Comparison of ENCODE assay signal across 8 cellular contexts in the genomic region with DNA sequence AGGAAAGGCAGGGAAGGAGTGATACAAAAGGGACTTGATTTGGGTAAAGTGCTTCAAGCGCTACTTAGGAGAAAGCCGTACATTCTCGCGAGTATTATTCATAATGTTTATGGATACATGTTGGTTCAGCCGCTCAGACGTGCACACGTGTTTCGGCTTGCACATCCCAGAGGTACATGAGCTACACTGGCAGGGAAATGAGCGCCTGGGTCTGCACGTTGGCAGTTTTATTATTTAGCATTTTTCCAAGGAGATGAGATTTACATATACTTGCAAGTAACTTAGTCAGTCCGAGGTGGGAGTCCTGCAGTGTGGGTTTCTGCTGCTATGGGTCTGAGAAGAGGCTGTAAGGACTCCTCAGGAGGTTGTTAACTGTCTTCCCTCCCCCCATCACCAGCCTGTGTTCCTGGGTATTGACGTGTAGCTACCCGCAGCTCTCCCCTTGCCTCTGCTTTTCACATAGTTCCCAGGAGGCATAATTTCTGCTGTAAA. TPM values are rescaled to one million over a fixed set of nuclear protein-coding genes. Genes with fewer than 3 reads are reported as not detected.
DNase-seq lines count a peak whose midpoint lies in the region; ATAC-seq and TF ChIP-seq lines count a peak whose summit lies in the region.

No MANE protein-coding gene starts in this region.

- H3K27ac ChIP-seq in mesendoderm (ENCODE audit: low read depth, low read length), result no peak overlapping the region
- peak overlapping the region; percentile 79 to 80 for H3K27ac ChIP-seq in uterus

- no peaks in the 10 kb centered on the region for H3K79me2 ChIP-seq in mesendoderm (ENCODE audit: control insufficient read depth, insufficient read depth, low read length)

- peak overlapping the region; percentile 15 for H3K23ac ChIP-seq in mesendoderm (ENCODE audit: low read length)

- no peak overlapping the region for H2BK5ac ChIP-seq in mesendoderm (ENCODE audit: low read length)

- peak overlapping the region; percentile 81 for H3K4me2 ChIP-seq in mesendoderm (ENCODE audit: low read length)

- H3K36me3 Mint-ChIP-seq in MCF 10A (ENCODE audit: insufficient read depth, unreplicated experiment), result no peaks in the 10 kb centered on the region

- no peaks in the 10 kb centered on the region for H3K9me3 Mint-ChIP-seq in MCF 10A (ENCODE audit: unreplicated experiment)

- no peak overlapping the region for H3K18ac ChIP-seq in mesendoderm (ENCODE audit: low read length)

- H2BK15ac ChIP-seq in mesendoderm (replicated peaks; ENCODE audit: low read depth), result no peak overlapping the region

- TSS peak; percentile 41 for BruUV-seq in MCF 10A (replicated peaks; lab: Mats Ljungman, UMichigan)

- H3K4me1 ChIP-seq in mesendoderm (ENCODE audit: control insufficient read depth, low read depth, low read length) (peaks cover 3% of the 10 kb centered on the region), uterus (peaks cover 0 to 5% of the 10 kb centered on the region in 2 donors)

- peaks cover 23% of the 10 kb centered on the region for H3K4me1 Mint-ChIP-seq in MCF 10A (ENCODE audit: insufficient read depth, unreplicated experiment)

- no peak overlapping the region for H4K8ac ChIP-seq in mesendoderm (ENCODE audit: low read depth, low read length)

- CTCF ChIA-PET in MCF 10A (lab: Yijun Ruan, JAX), result interaction anchor here (0.6 to 2.6 kb wide), 9 partner anchors 10 to 515 kb away, joined by 3 to 11 read pairs (median 3); no protein-coding TSS in a partner anchor

- H3K36me3 ChIP-seq in mesendoderm (ENCODE audit: control insufficient read depth, insufficient read depth, low read length) (no peaks in the 10 kb centered on the region), uterus (no peaks in the 10 kb centered on the region)

- H3K27me3 ChIP-seq in mesendoderm (ENCODE audit: insufficient read depth, low read length, poor library complexity) (no peaks in the 10 kb centered on the region), uterus (no peaks in the 10 kb centered on the region)

- H3K4me3 ChIP-seq in mesendoderm (ENCODE audit: low read length) (peak overlapping the region; percentile 9), uterus (peak overlapping the region; percentile 33 to 47)

- WGBS in mesendoderm (ENCODE audit: extremely low coverage, insufficient coverage, low lambda C conversion rate), result no CpG with 5 or more reads among the region's 13 CpGs

- peak overlapping the region; percentile 94 for H3K4me3 Mint-ChIP-seq in MCF 10A (ENCODE audit: unreplicated experiment)

- peak overlapping the region; percentile 57 for H3K9ac ChIP-seq in mesendoderm (ENCODE audit: low read length)

- DNase-seq in GM13976 (ENCODE audit: low spot score) (peak; percentile 38), NCI-H526 (lab: John Stamatoyannopoulos, UW) (peak; percentile 55 to 56), MCF 10A (ENCODE audit: unreplicated experiment) (peak; percentile 81), mesendoderm (no peak), uterus (no peak), NCI-H524 treated with DMSO at 0.1 percent for 48 hours (lab: John Stamatoyannopoulos, UW) (no peak)

- no peak for ATAC-seq in GM18505 (IDR thresholded peaks at IDR 0.05; ENCODE audit: unreplicated experiment)
- no peak for ATAC-seq in GM19463 (IDR thresholded peaks at IDR 0.05; ENCODE audit: unreplicated experiment)

- H3K4ac ChIP-seq in mesendoderm (ENCODE audit: low read depth, low read length), result no peak overlapping the region

- intact Hi-C loops in MCF 10A (cut with micrococcal nuclease) (no loop called here), uterus (cut with DNase I; ENCODE audit: low total_unique reads) (no loop called here)

- TF ChIP-seq CTCF in GM13976 (IDR thresholded peaks at IDR 0.05; ENCODE audit: borderline replicate concordance, control extremely low read depth, extremely low read depth, insufficient read depth, missing control alignments) (no peak), MCF 10A (IDR thresholded peaks at IDR 0.05; ENCODE audit: unreplicated experiment) (no peak), uterus (IDR thresholded peaks at IDR 0.05) (no peak)

- POLR2A ChIA-PET in MCF 10A (lab: Yijun Ruan, JAX), result interaction anchor here (0.7 to 3.8 kb wide), 24 partner anchors 9 to 1647 kb away, joined by 3 to 38 read pairs (median 4); a partner anchor contains a TSS

- no peak overlapping the region for H2AK5ac ChIP-seq in mesendoderm (ENCODE audit: low read length)

- peak overlapping the region; percentile 69 for H3K56ac ChIP-seq in mesendoderm (ENCODE audit: low read length)

- in situ Hi-C loops in GM13976 (cut with MboI; ENCODE audit: low sequenced_read_pairs, unreplicated experiment), result loop anchor here (10.0 kb wide), 1 partner anchor 112 kb away; no protein-coding TSS in a partner anchor

- H3K79me1 ChIP-seq in mesendoderm (ENCODE audit: low read length), result no peaks in the 10 kb centered on the region

- TF ChIP-seq POLR2A in uterus (IDR thresholded peaks at IDR 0.05), result no peak
- no peak for TF ChIP-seq POLR2A in GM18505 (IDR thresholded peaks at IDR 0.05; ENCODE audit: borderline replicate concordance, extremely low read depth, insufficient read depth, insufficient read length)

- peak overlapping the region; percentile 98 for H3K27ac Mint-ChIP-seq in MCF 10A (ENCODE audit: low read depth, unreplicated experiment)

- no peaks in the 10 kb centered on the region for H3K9me3 ChIP-seq in uterus

- H2BK120ac ChIP-seq in mesendoderm (ENCODE audit: low read depth, low read length), result no peak overlapping the region

- no peak overlapping the region for H4K5ac ChIP-seq in mesendoderm (ENCODE audit: low read length)

- no peaks in the 10 kb centered on the region for H3K27me3 Mint-ChIP-seq in MCF 10A (ENCODE audit: insufficient read depth, unreplicated experiment)

RNA-seq across cellular contexts. Expression of a gene that starts 1.5 kb away (rescaled TPM):
- 10.4 and 12.4 TPM in 2 replicates for total RNA-seq in MCF 10A (2022)
- 9.3 TPM for polyA plus RNA-seq in mesendoderm (2013, experiment 1 of 2)
- 7.0 TPM for polyA plus RNA-seq in mesendoderm (2013, experiment 2 of 2)
- total RNA-seq in uterus, result 100 to 1,000 TPM in 1 of 4 donors, 10 to 100 TPM in 3; 17.9 to 105 (median 63.5) TPM

RNA-seq across cellular contexts. Expression of a gene that starts 41.7 kb away (rescaled TPM):
- total RNA-seq in MCF 10A (2022), result 0.09 and 0.22 TPM in 2 replicates
- 9.9 TPM for polyA plus RNA-seq in mesendoderm (2013, experiment 1 of 2)
- 9.9 TPM for polyA plus RNA-seq in mesendoderm (2013, experiment 2 of 2)
- total RNA-seq in uterus, result 1 to 10 TPM; 1.8 to 6.4 (median 3.3) TPM

Comparison
In these comparisons a context has a peak if more than half of its experiments do, and no peak if none do; other contexts are left out.
1. DNase-seq: peak in GM13976 (single experiment), NCI-H526 (2 of 2) and MCF 10A (single experiment); none in mesendoderm (single experiment), uterus (0 of 2) and NCI-H524 treated with DMSO at 0.1 percent for 48 hours (single experiment).